Comparison of ENCODE assay signal across 23 cellular contexts in genomic region chr5:114311943-114312342, GRCh38. TPM values are rescaled to one million over a fixed set of nuclear protein-coding genes. Genes with fewer than 3 reads are reported as not detected.
DNase-seq lines count a peak whose midpoint lies in the region; ATAC-seq and TF ChIP-seq lines count a peak whose summit lies in the region.
"Had no signal": no experiment of that assay in that cellular context is flagged by ENCODE, and none has a peak within 500 bp of the region (broad histone marks: within the 10 kb centered on the region; RNA-seq: fewer than 3 reads in every experiment).

No MANE protein-coding gene starts in this region.

- H3K4me1 Mint-ChIP-seq in endodermal cell = peaks cover 60% of the 10 kb centered on the region
- no peaks in the 10 kb centered on the region for H3K4me1 Mint-ChIP-seq in activated T-helper 1 cell treated with anti-CD3 and anti-CD28 coated beads, Interleukin-12 subunit alpha, Interleukin-12 subunit beta, Interleukin-2, Interleukin-4 antibody, amounts not matched to agents 30 ng/mL and 10 ng/mL and 1 ng/mL, durations not matched to agents 14 hours and 24 hours and 36 hours (ENCODE audit: low read depth)

- peaks cover 25% of the 10 kb centered on the region for H3K27me3 Mint-ChIP-seq in endodermal cell (ENCODE audit: insufficient read depth)
- H3K27me3 Mint-ChIP-seq in activated T-helper 1 cell treated with anti-CD3 and anti-CD28 coated beads, Interleukin-12 subunit alpha, Interleukin-12 subunit beta, Interleukin-2, Interleukin-4 antibody, amounts not matched to agents 30 ng/mL and 10 ng/mL and 1 ng/mL, durations not matched to agents 14 hours and 24 hours and 36 hours (ENCODE audit: insufficient read depth) = peaks cover 4% of the 10 kb centered on the region

- no peaks in the 10 kb centered on the region for H3K4me1 ChIP-seq in HAP-1
- peaks cover 10% of the 10 kb centered on the region for H3K4me1 ChIP-seq in endodermal cell (ENCODE audit: control insufficient read depth, insufficient read depth, low read length)
- H3K4me1 ChIP-seq: BLaER1 had no signal

- H3K27ac ChIP-seq in endodermal cell (ENCODE audit: low read depth, low read length) = no peak overlapping the region
- H3K27ac ChIP-seq: BLaER1, SK-N-MC had no signal

- 0 to 13% methylated on average over 1 of the region's 1 CpG for WGBS in endodermal cell (ENCODE audit: insufficient coverage in 1 of 2, insufficient read length in 1 of 2), 2 experiments

- intact Hi-C loops in sciatic nerve (cut with DNase I) (no loop called here), cardiac septum (cut with DNase I) (no loop called here)
- intact Hi-C loops in activated T-helper 1 cell treated with anti-CD3 and anti-CD28 coated beads, Interleukin-12 subunit alpha, Interleukin-12 subunit beta, Interleukin-2, Interleukin-4 antibody, amounts not matched to agents 30 ng/mL and 10 ng/mL and 1 ng/mL, durations not matched to agents 14 hours and 24 hours and 36 hours (cut with micrococcal nuclease) = no loop called here

- H3K4me3 ChIP-seq in HAP-1 = no peak overlapping the region
- H3K4me3 ChIP-seq in endodermal cell (ENCODE audit: low read length) = no peak overlapping the region
- H3K4me3 ChIP-seq: BLaER1, MG63, SK-N-MC had no signal

- H3K36me3 ChIP-seq in HAP-1 (replicated peaks) (no peaks in the 10 kb centered on the region), endodermal cell (ENCODE audit: control insufficient read depth, insufficient read depth, low read length) (no peaks in the 10 kb centered on the region)
- H3K36me3 ChIP-seq: BLaER1, MG63 had no signal

- H3K27ac Mint-ChIP-seq in endodermal cell = no peak overlapping the region
- H3K27ac Mint-ChIP-seq in activated T-helper 1 cell treated with anti-CD3 and anti-CD28 coated beads, Interleukin-12 subunit alpha, Interleukin-12 subunit beta, Interleukin-2, Interleukin-4 antibody, amounts not matched to agents 30 ng/mL and 10 ng/mL and 1 ng/mL, durations not matched to agents 14 hours and 24 hours and 36 hours = no peak overlapping the region
- H3K27ac Mint-ChIP-seq: CD8-positive, alpha-beta T cell had no signal

- no peak for TF ChIP-seq CTCF in endodermal cell (conservative IDR thresholded peaks at IDR 0.05)

- no peak overlapping the region for H3K9ac ChIP-seq in endodermal cell (ENCODE audit: extremely low read depth, low read length, poor library complexity, severe bottlenecking)
- H3K9ac ChIP-seq: BLaER1 had no signal

- H3K4me3 Mint-ChIP-seq in endodermal cell = no peak overlapping the region
- H3K4me3 Mint-ChIP-seq in activated T-helper 1 cell treated with anti-CD3 and anti-CD28 coated beads, Interleukin-12 subunit alpha, Interleukin-12 subunit beta, Interleukin-2, Interleukin-4 antibody, amounts not matched to agents 30 ng/mL and 10 ng/mL and 1 ng/mL, durations not matched to agents 14 hours and 24 hours and 36 hours = no peak overlapping the region
- H3K4me3 Mint-ChIP-seq: CD8-positive, alpha-beta T cell had no signal

- in situ Hi-C loops in HAP-1 (cut with MboI; ENCODE audit: low sequenced_read_pairs) = no loop called here

- peaks cover 5% of the 10 kb centered on the region; the same call in 1 of the 2 replicates for H3K27me3 ChIP-seq in HAP-1 (ENCODE audit: low read depth)
- H3K27me3 ChIP-seq in endodermal cell (ENCODE audit: control insufficient read depth, insufficient read depth, low read length, poor library complexity, severe bottlenecking) = peaks cover 42% of the 10 kb centered on the region
- H3K27me3 ChIP-seq: BLaER1 had no signal

- DNase-seq in Ammon's horn (ENCODE audit: low spot score) = peak; percentile 46
- peak; percentile 10 for DNase-seq in HAP-1 (ENCODE audit: low spot score in 2 of 2)
- peak; percentile 78 for DNase-seq in endodermal cell
- DNase-seq in iPS-NIHi7 (ENCODE audit: extremely low spot score) = peak; percentile 53
- DNase-seq in activated CD4-positive, CD25-positive, alpha-beta regulatory T cell (lab: John Stamatoyannopoulos, UW) = no peak
- no peak for DNase-seq in sciatic nerve (ENCODE audit: low spot score)
- DNase-seq in activated T-helper 1 cell treated with anti-CD3 and anti-CD28 coated beads, Interleukin-12 subunit alpha, Interleukin-12 subunit beta, Interleukin-2, Interleukin-4 antibody, amounts not matched to agents 30 ng/mL and 10 ng/mL and 1 ng/mL, durations not matched to agents 14 hours and 24 hours and 36 hours (ENCODE audit: low spot score) = no peak
- DNase-seq in cardiac septum (ENCODE audit: low spot score) = no peak
- DNase-seq: Calu3; CD8-positive, alpha-beta T cell; DMS53; Kasumi-1; MG63; NCI-H1092; NCI-H1436 treated with DMSO at 0.1 percent for 48 hours; NCI-H2029; NCI-H2171 treated with DMSO at 0.1 percent for 48 hours; SHP77 had no signal

- ATAC-seq in sciatic nerve = no peak
- ATAC-seq: CD8-positive, alpha-beta T cell had no signal

- H3K9me3 ChIP-seq in HAP-1 (no peaks in the 10 kb centered on the region), endodermal cell (ENCODE audit: control insufficient read depth, low read length) (no peaks in the 10 kb centered on the region)
- H3K9me3 ChIP-seq: BLaER1, MG63 had no signal

- H3K9me3 Mint-ChIP-seq in endodermal cell = no peaks in the 10 kb centered on the region
- H3K9me3 Mint-ChIP-seq in activated T-helper 1 cell treated with anti-CD3 and anti-CD28 coated beads, Interleukin-12 subunit alpha, Interleukin-12 subunit beta, Interleukin-2, Interleukin-4 antibody, amounts not matched to agents 30 ng/mL and 10 ng/mL and 1 ng/mL, durations not matched to agents 14 hours and 24 hours and 36 hours = no peaks in the 10 kb centered on the region
- H3K9me3 Mint-ChIP-seq: CD8-positive, alpha-beta T cell had no signal

- H3K36me3 Mint-ChIP-seq in endodermal cell (ENCODE audit: low read depth) = no peaks in the 10 kb centered on the region
- no peaks in the 10 kb centered on the region for H3K36me3 Mint-ChIP-seq in activated T-helper 1 cell treated with anti-CD3 and anti-CD28 coated beads, Interleukin-12 subunit alpha, Interleukin-12 subunit beta, Interleukin-2, Interleukin-4 antibody, amounts not matched to agents 30 ng/mL and 10 ng/mL and 1 ng/mL, durations not matched to agents 14 hours and 24 hours and 36 hours (ENCODE audit: low read depth)
- H3K36me3 Mint-ChIP-seq: CD8-positive, alpha-beta T cell had no signal

RNA-seq across cellular contexts. Expression of gene KCNN2, which starts 49.9 kb away (rescaled TPM):
- total RNA-seq in endodermal cell (1 to 10 TPM; 3.0 to 4.7 TPM), sciatic nerve (0.71 TPM), cardiac septum (2.6 TPM)
- polyA plus RNA-seq in endodermal cell (2013, experiment 1 of 2) = 3.5 TPM
- polyA plus RNA-seq in endodermal cell (2013, experiment 2 of 2) = 2.9 TPM
- total RNA-seq in activated T-helper 1 cell treated with anti-CD3 and anti-CD28 coated beads, Interleukin-12 subunit alpha, Interleukin-12 subunit beta, Interleukin-2, Interleukin-4 antibody, amounts not matched to agents 30 ng/mL and 10 ng/mL and 1 ng/mL, durations not matched to agents 14 hours and 24 hours and 36 hours = not detected in 2 replicates
- total RNA-seq: A172; CD8-positive, alpha-beta T cell; NCI-H460; RPMI7951 had no signal

Comparison
In these comparisons a context has a peak if more than half of its experiments do, and no peak if none do; other contexts are left out.
1. DNase-seq: peak in Ammon's horn (single experiment), HAP-1 (2 of 2), endodermal cell (single experiment) and iPS-NIHi7 (single experiment); none in activated CD4-positive, CD25-positive, alpha-beta regulatory T cell (0 of 4), sciatic nerve (single experiment), activated T-helper 1 cell treated with anti-CD3 and anti-CD28 coated beads, Interleukin-12 subunit alpha, Interleukin-12 subunit beta, Interleukin-2, Interleukin-4 antibody, amounts not matched to agents 30 ng/mL and 10 ng/mL and 1 ng/mL, durations not matched to agents 14 hours and 24 hours and 36 hours (single experiment) and cardiac septum (single experiment).